14 cellular contexts compared by ENCODE assay signal in the genomic region with DNA sequence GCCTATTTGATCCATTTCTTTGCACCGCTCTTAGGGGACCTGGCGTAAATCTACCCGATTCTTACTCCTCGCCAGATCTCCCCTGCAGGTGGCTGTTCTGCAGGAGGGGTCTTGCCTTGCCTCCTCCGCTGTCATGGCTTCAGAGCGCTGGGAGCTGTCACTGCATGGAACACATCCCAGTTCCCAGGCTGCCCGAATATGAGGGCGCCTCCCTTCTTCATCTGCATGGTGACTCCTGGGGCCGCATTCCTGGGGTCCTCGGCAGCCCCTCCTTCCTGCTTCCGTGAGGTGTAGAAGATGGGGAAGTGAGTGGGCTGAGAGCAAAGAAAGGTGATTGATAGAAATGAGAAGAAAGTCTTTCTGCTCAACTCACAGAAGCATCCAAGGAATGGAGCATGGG.
"Had no signal": no experiment of that assay in that cellular context is flagged by ENCODE, and none has a peak within 500 bp of the region (broad histone marks: within the 10 kb centered on the region; RNA-seq: fewer than 3 reads in every experiment).

No MANE protein-coding gene starts in this region.

- H3K4me1 ChIP-seq: transverse colon had no signal

- ATAC-seq: activated CD8-positive, alpha-beta T cell treated with anti-CD3 and anti-CD28 coated beads, Interleukin-2, amount 10 ng/mL, durations not matched to agents 7 days and 5 days; effector memory CD8-positive, alpha-beta T cell; naive thymus-derived CD8-positive, alpha-beta T cell had no signal

- H3K9me3 Mint-ChIP-seq: activated CD4-positive, alpha-beta T cell treated with anti-CD3 and anti-CD28 coated beads, Interleukin-2, amount 10 ng/mL, durations not matched to agents 24 days and 14 days; activated naive CD4-positive, alpha-beta T cell treated with anti-CD3 and anti-CD28 coated beads for 36 hours; activated T-cell treated with anti-CD3 and anti-CD28 coated beads, Interleukin-2, amount 50 U/mL, for 24 hours; activated T-helper 2 cell treated with anti-CD3 and anti-CD28 coated beads, Interferon-gamma antibody, Interleukin-2, Interleukin-4, amounts not matched to agents 10 μg/mL and 5 μg/mL and 100 μg/mL, durations not matched to agents 14 hours and 24 hours and 36 hours; brain; effector memory CD8-positive, alpha-beta T cell; naive thymus-derived CD8-positive, alpha-beta T cell had no signal

- H3K4me3 ChIP-seq: transverse colon had no signal

- H3K27ac Mint-ChIP-seq: activated CD4-positive, alpha-beta T cell treated with anti-CD3 and anti-CD28 coated beads, Interleukin-2, amount 10 ng/mL, durations not matched to agents 24 days and 14 days; activated CD8-positive, alpha-beta T cell treated with anti-CD3 and anti-CD28 coated beads, Interleukin-2, amount 10 ng/mL, durations not matched to agents 7 days and 5 days; activated naive CD4-positive, alpha-beta T cell treated with anti-CD3 and anti-CD28 coated beads for 36 hours; activated T-cell treated with anti-CD3 and anti-CD28 coated beads, Interleukin-2, amount 50 U/mL, for 24 hours; activated T-helper 2 cell treated with anti-CD3 and anti-CD28 coated beads, Interferon-gamma antibody, Interleukin-2, Interleukin-4, amounts not matched to agents 10 μg/mL and 5 μg/mL and 100 μg/mL, durations not matched to agents 14 hours and 24 hours and 36 hours; effector memory CD8-positive, alpha-beta T cell; naive thymus-derived CD8-positive, alpha-beta T cell had no signal

- DNase-seq: activated CD4-positive, alpha-beta T cell treated with anti-CD3 and anti-CD28 coated beads, Interleukin-2, amount 10 ng/mL, durations not matched to agents 24 days and 14 days; activated CD8-positive, alpha-beta T cell treated with anti-CD3 and anti-CD28 coated beads, Interleukin-2, amount 10 ng/mL, durations not matched to agents 7 days and 5 days; activated T-cell treated with anti-CD3 and anti-CD28 coated beads, Interleukin-2, amount 50 U/mL, for 24 hours; caudate nucleus; effector memory CD8-positive, alpha-beta T cell; mesenchymal stem cell; naive thymus-derived CD8-positive, alpha-beta T cell; stimulated activated CD4-positive, alpha-beta T cell treated with anti-CD3 and anti-CD28 coated beads, Interleukin-1b, Interleukin-23, amount 100 ng/mL, for 48 hours; stimulated activated naive CD8-positive, alpha-beta T cell treated with anti-CD3 and anti-CD28 coated beads, Interleukin-15, Interleukin-2, amounts not matched to agents 100 U/mL and 50 U/mL, for 24 hours; T-helper 9 cell had no signal

- H3K9me3 ChIP-seq: transverse colon had no signal

- H3K36me3 ChIP-seq: transverse colon had no signal

- H3K27me3 Mint-ChIP-seq: activated CD4-positive, alpha-beta T cell treated with anti-CD3 and anti-CD28 coated beads, Interleukin-2, amount 10 ng/mL, durations not matched to agents 24 days and 14 days; naive thymus-derived CD8-positive, alpha-beta T cell had no signal

- H3K36me3 Mint-ChIP-seq: brain; naive thymus-derived CD8-positive, alpha-beta T cell had no signal

- H3K27me3 ChIP-seq: transverse colon had no signal

- H3K4me3 Mint-ChIP-seq: activated CD4-positive, alpha-beta T cell treated with anti-CD3 and anti-CD28 coated beads, Interleukin-2, amount 10 ng/mL, durations not matched to agents 24 days and 14 days; activated CD8-positive, alpha-beta T cell treated with anti-CD3 and anti-CD28 coated beads, Interleukin-2, amount 10 ng/mL, durations not matched to agents 7 days and 5 days; activated naive CD4-positive, alpha-beta T cell treated with anti-CD3 and anti-CD28 coated beads for 36 hours; activated T-cell treated with anti-CD3 and anti-CD28 coated beads, Interleukin-2, amount 50 U/mL, for 24 hours; brain; effector memory CD8-positive, alpha-beta T cell; naive thymus-derived CD8-positive, alpha-beta T cell had no signal
